Comparison of ENCODE assay signal across 27 cellular contexts in the genomic region with DNA sequence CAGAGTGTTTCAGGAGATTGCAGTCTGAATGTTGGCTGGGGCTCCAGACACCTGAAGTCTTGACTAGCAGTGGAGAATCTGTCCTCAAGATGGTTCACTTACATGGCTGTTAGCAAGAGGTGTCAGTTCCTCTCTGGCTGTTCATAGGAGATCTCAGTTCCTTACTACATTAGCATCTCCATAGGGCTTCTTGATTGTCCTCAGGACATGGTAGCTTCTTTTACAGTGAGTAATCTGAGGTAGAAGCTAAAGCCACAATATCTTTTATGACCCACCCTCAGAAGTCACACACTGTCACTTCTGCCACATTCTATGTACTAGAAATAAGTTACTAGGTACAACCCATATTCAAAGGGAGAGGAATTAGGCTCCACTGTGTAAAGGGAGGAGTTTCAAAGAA. TPM values are rescaled to one million over a fixed set of nuclear protein-coding genes. Genes with fewer than 3 reads are reported as not detected.
"Had no signal": no experiment of that assay in that cellular context is flagged by ENCODE, and none has a peak within 500 bp of the region (broad histone marks: within the 10 kb centered on the region; RNA-seq: fewer than 3 reads in every experiment).

No MANE protein-coding gene starts in this region.

- H3K4me3 Mint-ChIP-seq: naive thymus-derived CD8-positive, alpha-beta T cell had no signal

- H3K27ac ChIP-seq: dorsolateral prefrontal cortex, heart left ventricle, neutrophil, spleen, testis, transverse colon had no signal

- H3K27me3 ChIP-seq: dorsolateral prefrontal cortex, neutrophil, testis, transverse colon had no signal

- ATAC-seq: heart left ventricle; naive thymus-derived CD8-positive, alpha-beta T cell; sciatic nerve had no signal

- H3K9me3 ChIP-seq: heart left ventricle, mucosa of descending colon, neutrophil, spleen, testis, transverse colon had no signal

- H3K4me1 ChIP-seq: heart left ventricle, spleen, testis had no signal

- H3K9me3 Mint-ChIP-seq: naive thymus-derived CD8-positive, alpha-beta T cell had no signal

- H3K36me3 Mint-ChIP-seq: naive thymus-derived CD8-positive, alpha-beta T cell had no signal

- DNase-seq: cortex of kidney; dorsolateral prefrontal cortex; effector CD8-positive, alpha-beta T cell; foreskin melanocyte; heart left ventricle; hypothalamus; kidney glomerular epithelial cell; mucosa of descending colon; naive thymus-derived CD8-positive, alpha-beta T cell; spleen; stimulated activated CD4-positive, alpha-beta T cell treated with anti-CD3 and anti-CD28 coated beads, Interleukin-15, amount 100 ng/mL, for 24 hours; stimulated activated CD4-positive, alpha-beta T cell treated with anti-CD3 and anti-CD28 coated beads, Interleukin-1b, Interleukin-23, amount 100 ng/mL, for 48 hours; stimulated activated CD4-positive, alpha-beta T cell treated with anti-CD3 and anti-CD28 coated beads, Interleukin-4, amount 100 ng/mL, for 24 hours; stimulated activated naive CD4-positive, alpha-beta T cell treated with Interleukin-2 at 50 U/mL for 16 hours; testis; transverse colon had no signal

- H3K36me3 ChIP-seq: heart left ventricle, neutrophil, spleen, transverse colon had no signal

- H3K27ac Mint-ChIP-seq: naive thymus-derived CD8-positive, alpha-beta T cell had no signal

- H3K4me3 ChIP-seq: dorsolateral prefrontal cortex, heart left ventricle, mucosa of descending colon, spleen, testis, transverse colon had no signal

- FAIRE-seq: islet of Langerhans had no signal

RNA-seq across cellular contexts. Expression of a gene that starts 34.3 kb away (rescaled TPM):
- total RNA-seq: heart left ventricle; liver; lung microvascular endothelial cell; mucosa of descending colon; naive thymus-derived CD8-positive, alpha-beta T cell; osteoblast; pulmonary artery endothelial cell; sciatic nerve; skeletal muscle tissue; spleen; transverse colon; ureter had no signal
- polyA plus RNA-seq: esophagus; heart left ventricle; liver; naive thymus-derived CD8-positive, alpha-beta T cell; neural cell; spleen had no signal
